ENCODE assay signal across 27 cellular contexts in genomic region chr10:125441151-125441550, GRCh38.
A peak's percentile ranks its signal among the peaks of the same experiment; 100 is the strongest.
DNase-seq lines count a peak whose midpoint lies in the region; ATAC-seq, FAIRE-seq and TF ChIP-seq lines count a peak whose summit lies in the region.
"Had no signal": no experiment of that assay in that cellular context is flagged by ENCODE, and none has a peak within 500 bp of the region (broad histone marks: within the 10 kb centered on the region; RNA-seq: fewer than 3 reads in every experiment).

No MANE protein-coding gene starts in this region.

- H3K9me3 Mint-ChIP-seq in MCF 10A (ENCODE audit: unreplicated experiment), result no peaks in the 10 kb centered on the region
- H3K9me3 Mint-ChIP-seq: activated naive CD4-positive, alpha-beta T cell treated with anti-CD3 and anti-CD28 coated beads for 36 hours; dendritic cell treated with granulocyte-macrophage colony-stimulating factor and Interleukin-4, amounts not matched to agents 40 ng/mL and 50 ng/mL, for 4 days; immature natural killer cell; neural crest cell had no signal

- H3K9ac ChIP-seq in PC-3 (ENCODE audit: low read length) (peak overlapping the region; percentile 40; the same call in 1 of the 2 replicates), fibroblast of lung (ENCODE audit: insufficient read depth, low read length) (no peak overlapping the region)

- no peaks in the 10 kb centered on the region for H3K9me2 ChIP-seq in PC-3 (replicated peaks; ENCODE audit: low read length)

- peaks cover 34% of the 10 kb centered on the region for H3K27me3 Mint-ChIP-seq in MCF 10A (ENCODE audit: insufficient read depth, unreplicated experiment)
- H3K27me3 Mint-ChIP-seq: dendritic cell treated with granulocyte-macrophage colony-stimulating factor and Interleukin-4, amounts not matched to agents 40 ng/mL and 50 ng/mL, for 4 days had no signal

- H3K4me1 ChIP-seq in breast epithelium (no peaks in the 10 kb centered on the region), PC-3 (ENCODE audit: insufficient read depth, low read length) (peaks cover 17% of the 10 kb centered on the region), fibroblast of lung (ENCODE audit: control insufficient read depth, extremely low read depth, insufficient read depth, low read length) (no peaks in the 10 kb centered on the region)
- H3K4me1 ChIP-seq: pancreas, suprapubic skin had no signal

- no peaks in the 10 kb centered on the region for H3F3A ChIP-seq in PC-3 (ENCODE audit: low read length, unreplicated experiment)

- H3K27ac Mint-ChIP-seq in MCF 10A (ENCODE audit: low read depth, unreplicated experiment), result no peak overlapping the region
- H3K27ac Mint-ChIP-seq: activated naive CD4-positive, alpha-beta T cell treated with anti-CD3 and anti-CD28 coated beads for 36 hours; activated T-cell treated with anti-CD3 and anti-CD28 coated beads, Interleukin-2, amount 50 U/mL, for 72 hours; CD4-positive, alpha-beta memory T cell; dendritic cell treated with granulocyte-macrophage colony-stimulating factor and Interleukin-4, amounts not matched to agents 40 ng/mL and 50 ng/mL, for 4 days; immature natural killer cell; memory B cell had no signal

- TF ChIP-seq CTCF in MCF 10A (IDR thresholded peaks at IDR 0.05; ENCODE audit: unreplicated experiment) (no peak), breast epithelium (IDR thresholded peaks at IDR 0.05) (no peak), PC-3 (conservative IDR thresholded peaks at IDR 0.05; ENCODE audit: low read depth, low read length) (no peak), fibroblast of lung (conservative IDR thresholded peaks at IDR 0.05 in 1 of 2, IDR thresholded peaks at IDR 0.05 in 1 of 2; ENCODE audit: low read depth in 1 of 2, low read length in 2 of 2) (no peak)

- H3K9me3 ChIP-seq in breast epithelium, result no peaks in the 10 kb centered on the region
- no peaks in the 10 kb centered on the region for H3K9me3 ChIP-seq in PC-3 (ENCODE audit: low read length)
- H3K9me3 ChIP-seq in fibroblast of lung (ENCODE audit: control insufficient read depth, insufficient read depth, low read depth, low read length), result no peaks in the 10 kb centered on the region
- H3K9me3 ChIP-seq: pancreas, suprapubic skin had no signal

- H3K79me2 ChIP-seq in PC-3 (ENCODE audit: low read length) (no peaks in the 10 kb centered on the region), fibroblast of lung (ENCODE audit: control insufficient read depth, insufficient read depth, low read length) (no peaks in the 10 kb centered on the region)

- no peak for ATAC-seq in PC-3
- ATAC-seq in GM21360 (IDR thresholded peaks at IDR 0.05; ENCODE audit: unreplicated experiment), result no peak
- no peak for ATAC-seq in GM21515 (IDR thresholded peaks at IDR 0.05; ENCODE audit: unreplicated experiment)
- ATAC-seq: activated T-cell treated with anti-CD3 and anti-CD28 coated beads, Interleukin-2, amount 50 U/mL, for 72 hours; HCT116; HepG2; pancreas had no signal

- DNase-seq in MCF 10A (ENCODE audit: unreplicated experiment) (peak; percentile 32), breast epithelium (ENCODE audit: low spot score in 2 of 2) (no peak), PC-3 (peak; percentile 71), fibroblast of lung (ENCODE audit: low read depth in 2 of 2) (peak; percentile 3 to 43), GM19239 (ENCODE audit: insufficient read length, low spot score) (no peak), HPDE6-E6E7 (ENCODE audit: extremely low spot score) (no peak)
- DNase-seq: activated CD4-positive, CD25-positive, alpha-beta regulatory T cell; activated naive CD4-positive, alpha-beta T cell treated with anti-CD3 and anti-CD28 coated beads for 36 hours; activated T-cell treated with anti-CD3 and anti-CD28 coated beads, Interleukin-2, amount 50 U/mL, for 72 hours; CD4-positive, alpha-beta memory T cell; immature natural killer cell; NCI-H146; NCI-H446 treated with DMSO at 0.1 percent for 48 hours; pancreas; stimulated activated naive CD4-positive, alpha-beta T cell treated with Interleukin-2 at 50 U/mL for 16 hours; T-helper 1 cell had no signal

- CTCF ChIA-PET in MCF 10A (lab: Yijun Ruan, JAX), result no interaction called here
- CTCF ChIA-PET in PC-3 (lab: Charles Lee), result no interaction called here

- H3K27ac ChIP-seq in breast epithelium (no peak overlapping the region), PC-3 (ENCODE audit: low read length) (peak overlapping the region; percentile 56), fibroblast of lung (ENCODE audit: insufficient read depth, low read length) (no peak overlapping the region)
- H3K27ac ChIP-seq: pancreas, skin epidermis, suprapubic skin had no signal

- FAIRE-seq in GM19239 (lab: Jason Lieb, UNC), result no peak
- FAIRE-seq: A204.1, D721Med, HepG2, pancreas had no signal

- H4K20me1 ChIP-seq in PC-3 (ENCODE audit: low read length) (no peaks in the 10 kb centered on the region), fibroblast of lung (ENCODE audit: control insufficient read depth, extremely low read depth, insufficient read depth, low read length) (no peaks in the 10 kb centered on the region)

- TF ChIP-seq POLR2A in breast epithelium (IDR thresholded peaks at IDR 0.05), result no peak

- intact Hi-C loops in MCF 10A (cut with micrococcal nuclease), result no loop called here
- intact Hi-C loops in breast epithelium (cut with DNase I; ENCODE audit: low total_unique reads), result no loop called here
- intact Hi-C loops in PC-3 (cut with micrococcal nuclease), result no loop called here

- H3K4me1 Mint-ChIP-seq in MCF 10A (ENCODE audit: insufficient read depth, unreplicated experiment), result no peaks in the 10 kb centered on the region
- H3K4me1 Mint-ChIP-seq: CD4-positive, alpha-beta memory T cell; immature natural killer cell; memory B cell; neural crest cell had no signal

- peak overlapping the region; percentile 48 for H3K4me2 ChIP-seq in PC-3 (ENCODE audit: low read length)
- no peak overlapping the region for H3K4me2 ChIP-seq in fibroblast of lung (ENCODE audit: extremely low read depth, insufficient read depth, low read length)

- H3K36me3 ChIP-seq in breast epithelium, result no peaks in the 10 kb centered on the region
- H3K36me3 ChIP-seq in PC-3 (ENCODE audit: low read depth, low read length), result no peaks in the 10 kb centered on the region
- no peaks in the 10 kb centered on the region for H3K36me3 ChIP-seq in fibroblast of lung (ENCODE audit: control insufficient read depth, insufficient read depth, low read length)
- H3K36me3 ChIP-seq: pancreas, suprapubic skin had no signal

- H3K4me3 ChIP-seq in breast epithelium (no peak overlapping the region), PC-3 (ENCODE audit: low read length) (no peak overlapping the region), fibroblast of lung (replicated peaks in 1 of 4; ENCODE audit: control extremely low read depth in 1 of 4, insufficient read depth in 1 of 4, low read depth in 3 of 4, low read length in 4 of 4) (no peak overlapping the region)
- H3K4me3 ChIP-seq: pancreas, skin epidermis, suprapubic skin had no signal

- H2AFZ ChIP-seq in PC-3 (ENCODE audit: low read length), result no peak overlapping the region
- no peak overlapping the region for H2AFZ ChIP-seq in fibroblast of lung (ENCODE audit: low read length)

- H3K36me3 Mint-ChIP-seq in MCF 10A (ENCODE audit: insufficient read depth, unreplicated experiment), result no peaks in the 10 kb centered on the region
- H3K36me3 Mint-ChIP-seq: CD4-positive, alpha-beta memory T cell; immature natural killer cell; memory B cell had no signal

- H3K27me3 ChIP-seq in breast epithelium, result no peaks in the 10 kb centered on the region
- H3K27me3 ChIP-seq in PC-3 (ENCODE audit: low read length), result no peaks in the 10 kb centered on the region
- H3K27me3 ChIP-seq in fibroblast of lung (ENCODE audit: control insufficient read depth, insufficient read depth, low read length), result no peaks in the 10 kb centered on the region
- H3K27me3 ChIP-seq: pancreas, suprapubic skin had no signal

- no peak overlapping the region for H3K4me3 Mint-ChIP-seq in MCF 10A (ENCODE audit: unreplicated experiment)
- H3K4me3 Mint-ChIP-seq: activated naive CD4-positive, alpha-beta T cell treated with anti-CD3 and anti-CD28 coated beads for 36 hours; activated T-cell treated with anti-CD3 and anti-CD28 coated beads, Interleukin-2, amount 50 U/mL, for 72 hours; CD4-positive, alpha-beta memory T cell; dendritic cell treated with granulocyte-macrophage colony-stimulating factor and Interleukin-4, amounts not matched to agents 40 ng/mL and 50 ng/mL, for 4 days; immature natural killer cell; memory B cell; neural crest cell had no signal

- POLR2A ChIA-PET in MCF 10A (lab: Yijun Ruan, JAX) (no interaction called here), PC-3 (lab: Charles Lee; ENCODE audit: unreplicated experiment) (interaction anchor here (0.7 kb wide), 1 partner anchor 49 kb away, joined by 4 read pairs; no protein-coding TSS in a partner anchor)

- BruUV-seq in MCF 10A (replicated peaks; lab: Mats Ljungman, UMichigan) (no TSS peak), PC-3 (replicated peaks; lab: Mats Ljungman, UMichigan) (no TSS peak)

Comparison
In these comparisons a context has a peak if more than half of its experiments do, and no peak if none do; other contexts are left out.
1. DNase-seq: peak in MCF 10A (single experiment), PC-3 (single experiment) and fibroblast of lung (2 of 2); none in breast epithelium (0 of 2), GM19239 (single experiment) and HPDE6-E6E7 (single experiment).